Comparison of ENCODE assay signal across 14 cellular contexts in genomic region chr18:63152791-63153190, GRCh38.
DNase-seq lines count a peak whose midpoint lies in the region; ATAC-seq and TF ChIP-seq lines count a peak whose summit lies in the region.
"Had no signal": no experiment of that assay in that cellular context is flagged by ENCODE, and none has a peak within 500 bp of the region (broad histone marks: within the 10 kb centered on the region; RNA-seq: fewer than 3 reads in every experiment).

No MANE protein-coding gene starts in this region.

- ATAC-seq in HG02938 (IDR thresholded peaks at IDR 0.05; ENCODE audit: unreplicated experiment) (peak; percentile 21), HG02642 (IDR thresholded peaks at IDR 0.05; ENCODE audit: poor library complexity, unreplicated experiment) (no peak)
- peak; percentile 21 for ATAC-seq in activated CD8-positive, alpha-beta T cell treated with anti-CD3 and anti-CD28 coated beads for 36 hours
- ATAC-seq in stimulated activated effector memory CD8-positive, alpha-beta T cell treated with anti-CD3 and anti-CD28 coated beads, Interleukin-12 subunit alpha, Interleukin-12 subunit beta, amount 100 ng/mL, for 72 hours = peak; percentile 78

- CTCF ChIA-PET in activated CD8-positive, alpha-beta T cell treated with anti-CD3 and anti-CD28 coated beads for 36 hours (lab: Charles Lee) = interaction anchor here (1.0 to 4.1 kb wide), 9 partner anchors 11 to 171 kb away, joined by 4 to 36 read pairs (median 5); partner anchors contain the start of gene BCL2

- peaks cover 76% of the 10 kb centered on the region for H3K4me1 Mint-ChIP-seq in activated CD8-positive, alpha-beta T cell treated with anti-CD3 and anti-CD28 coated beads for 36 hours (ENCODE audit: low read depth)
- peaks cover 90% of the 10 kb centered on the region for H3K4me1 Mint-ChIP-seq in stimulated activated effector memory CD8-positive, alpha-beta T cell treated with anti-CD3 and anti-CD28 coated beads, Interleukin-12 subunit alpha, Interleukin-12 subunit beta, amount 100 ng/mL, for 72 hours

- H3K27ac Mint-ChIP-seq in activated CD8-positive, alpha-beta T cell treated with anti-CD3 and anti-CD28 coated beads for 36 hours = peak overlapping the region; percentile 99
- H3K27ac Mint-ChIP-seq in stimulated activated effector memory CD8-positive, alpha-beta T cell treated with anti-CD3 and anti-CD28 coated beads, Interleukin-12 subunit alpha, Interleukin-12 subunit beta, amount 100 ng/mL, for 72 hours = peak overlapping the region; percentile 96

- peaks cover 67% of the 10 kb centered on the region for H3K36me3 Mint-ChIP-seq in activated CD8-positive, alpha-beta T cell treated with anti-CD3 and anti-CD28 coated beads for 36 hours (ENCODE audit: low read depth)
- peaks cover 94% of the 10 kb centered on the region for H3K36me3 Mint-ChIP-seq in stimulated activated effector memory CD8-positive, alpha-beta T cell treated with anti-CD3 and anti-CD28 coated beads, Interleukin-12 subunit alpha, Interleukin-12 subunit beta, amount 100 ng/mL, for 72 hours

- POLR2A ChIA-PET in activated CD8-positive, alpha-beta T cell treated with anti-CD3 and anti-CD28 coated beads for 36 hours (lab: Charles Lee) = interaction anchor here (1.3 to 7.1 kb wide), 9 partner anchors 9 to 166 kb away, joined by 3 to 59 read pairs (median 18); partner anchors contain the start of gene BCL2

- H3K27me3 Mint-ChIP-seq in activated CD8-positive, alpha-beta T cell treated with anti-CD3 and anti-CD28 coated beads for 36 hours = no peaks in the 10 kb centered on the region

- TF ChIP-seq CTCF in activated CD8-positive, alpha-beta T cell treated with anti-CD3 and anti-CD28 coated beads for 36 hours (IDR thresholded peaks at IDR 0.05) = no peak

- intact Hi-C loops in activated CD8-positive, alpha-beta T cell treated with anti-CD3 and anti-CD28 coated beads for 36 hours (cut with micrococcal nuclease) = loop anchor here (10.0 kb wide), 1 partner anchor 138 kb away; no protein-coding TSS in a partner anchor

- H3K9me3 Mint-ChIP-seq in activated CD8-positive, alpha-beta T cell treated with anti-CD3 and anti-CD28 coated beads for 36 hours = no peaks in the 10 kb centered on the region
- H3K9me3 Mint-ChIP-seq in stimulated activated effector memory CD8-positive, alpha-beta T cell treated with anti-CD3 and anti-CD28 coated beads, Interleukin-12 subunit alpha, Interleukin-12 subunit beta, amount 100 ng/mL, for 72 hours = no peaks in the 10 kb centered on the region

- peak overlapping the region; percentile 85 for H3K4me3 Mint-ChIP-seq in activated CD8-positive, alpha-beta T cell treated with anti-CD3 and anti-CD28 coated beads for 36 hours
- H3K4me3 Mint-ChIP-seq in stimulated activated effector memory CD8-positive, alpha-beta T cell treated with anti-CD3 and anti-CD28 coated beads, Interleukin-12 subunit alpha, Interleukin-12 subunit beta, amount 100 ng/mL, for 72 hours = peak overlapping the region; percentile 71

- peak; percentile 69 for DNase-seq in activated CD8-positive, alpha-beta memory T cell treated with anti-CD3 and anti-CD28 coated beads for 24 hours
- no peak for DNase-seq in activated CD8-positive, alpha-beta memory T cell treated with anti-CD3 and anti-CD28 coated beads, Interleukin-2, amount 50 U/mL, for 4 hours
- DNase-seq in activated CD8-positive, alpha-beta T cell treated with anti-CD3 and anti-CD28 coated beads for 36 hours = peak; percentile 59
- DNase-seq in stimulated activated effector memory CD8-positive, alpha-beta T cell treated with anti-CD3 and anti-CD28 coated beads, Interleukin-12 subunit alpha, Interleukin-12 subunit beta, amount 100 ng/mL, for 72 hours (ENCODE audit: low spot score in 2 of 2) = peak in 1 of 2 donors; percentile 75
- DNase-seq in NCI-H2196 treated with DMSO at 0.1 percent for 48 hours (lab: John Stamatoyannopoulos, UW; ENCODE audit: unreplicated experiment) (no peak), SKM-1 (lab: John Stamatoyannopoulos, UW; ENCODE audit: unreplicated experiment) (no peak)
- DNase-seq: ACHN, cerebellar nuclear complex, H7, MV-4-11, NCI-H748 treated with DMSO at 0.1 percent for 48 hours, SK-N-SH had no signal

Comparison
In these comparisons a context has a peak if more than half of its experiments do, and no peak if none do; other contexts are left out.
1. DNase-seq: peak in activated CD8-positive, alpha-beta memory T cell treated with anti-CD3 and anti-CD28 coated beads for 24 hours (single experiment) and activated CD8-positive, alpha-beta T cell treated with anti-CD3 and anti-CD28 coated beads for 36 hours (single experiment); none in activated CD8-positive, alpha-beta memory T cell treated with anti-CD3 and anti-CD28 coated beads, Interleukin-2, amount 50 U/mL, for 4 hours (single experiment), NCI-H2196 treated with DMSO at 0.1 percent for 48 hours (single experiment) and SKM-1 (single experiment).